ENCODE assay signal across 8 cellular contexts in the genomic region with DNA sequence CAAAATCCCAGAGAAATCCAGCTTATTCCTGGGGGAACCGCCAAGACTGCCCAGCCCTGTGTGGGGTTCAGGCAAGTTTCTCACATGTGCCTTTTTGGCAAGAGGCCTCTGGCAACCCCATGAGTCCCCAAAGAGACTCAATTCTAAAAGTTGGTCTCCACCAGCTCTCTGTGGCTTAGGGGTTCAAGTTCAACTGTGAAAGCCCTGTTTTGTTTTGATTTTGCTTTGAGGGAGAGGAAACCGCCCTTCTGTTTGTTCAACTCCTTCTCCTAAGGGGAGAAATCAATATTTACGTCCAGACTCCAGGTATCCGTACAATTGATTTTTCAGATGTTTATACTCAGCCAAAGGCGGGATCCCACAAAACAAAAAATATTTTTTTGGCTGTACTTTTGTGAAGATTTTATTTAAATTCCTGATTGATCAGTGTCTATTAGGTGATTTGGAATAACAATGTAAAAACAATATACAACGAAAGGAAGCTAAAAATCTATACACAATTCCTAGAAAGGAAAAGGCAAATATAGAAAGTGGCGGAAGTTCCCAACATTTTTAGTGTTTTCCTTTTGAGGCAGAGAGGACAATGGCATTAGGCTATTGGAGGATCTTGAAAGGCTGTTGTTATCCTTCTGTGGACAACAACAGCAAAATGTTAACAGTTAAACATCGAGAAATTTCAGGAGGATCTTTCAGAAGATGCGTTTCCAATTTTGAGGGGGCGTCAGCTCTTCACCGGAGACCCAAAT. TPM values are rescaled to one million over a fixed set of nuclear protein-coding genes. Genes with fewer than 3 reads are reported as not detected.
A peak's percentile ranks its signal among the peaks of the same experiment; 100 is the strongest.
DNase-seq lines count a peak whose midpoint lies in the region; ATAC-seq and TF ChIP-seq lines count a peak whose summit lies in the region.

No MANE protein-coding gene starts in this region.

- TF ChIP-seq CTCF in GM23338 (conservative IDR thresholded peaks at IDR 0.05; ENCODE audit: low read depth in 2 of 2) = no peak
- TF ChIP-seq CTCF in ovary (IDR thresholded peaks at IDR 0.05) = no peak

- peak overlapping the region; percentile 92 for H3K4me3 Mint-ChIP-seq in GM23338
- H3K4me3 Mint-ChIP-seq in T-helper 1 cell treated with Interleukin-12 subunit alpha and Interleukin-12 subunit beta and Interleukin-4 antibody, amounts not matched to agents 30 μg/mL and 1 μg/mL, for 36 hours = peak overlapping the region; percentile 96

- peaks cover 29% of the 10 kb centered on the region for H3F3A ChIP-seq in GM23338 (replicated peaks; ENCODE audit: low read depth)

- H3K9me2 ChIP-seq in GM23338 (ENCODE audit: insufficient read depth) = no peaks in the 10 kb centered on the region

- no peaks in the 10 kb centered on the region; the same call in 2 of the 3 replicates for H3K9me3 Mint-ChIP-seq in GM23338
- no peaks in the 10 kb centered on the region for H3K9me3 Mint-ChIP-seq in T-helper 1 cell treated with Interleukin-12 subunit alpha and Interleukin-12 subunit beta and Interleukin-4 antibody, amounts not matched to agents 30 μg/mL and 1 μg/mL, for 36 hours

- intact Hi-C loops in ovary (cut with DNase I) = no loop called here

- H4K20me1 ChIP-seq in GM23338 (replicated peaks; ENCODE audit: insufficient read depth) = peaks cover 32% of the 10 kb centered on the region

- H3K36me3 ChIP-seq in GM23338 (ENCODE audit: insufficient read depth) (peaks cover 18% of the 10 kb centered on the region), ovary (no peaks in the 10 kb centered on the region)

- ATAC-seq in GM23338 = no peak

- H3K4me3 ChIP-seq in GM23338 (peak overlapping the region; percentile 99), ovary (peak overlapping the region; percentile 64)

- peak overlapping the region; percentile 66 for H3K4me2 ChIP-seq in GM23338

- peak overlapping the region; percentile 97 for H3K27ac Mint-ChIP-seq in GM23338
- H3K27ac Mint-ChIP-seq in T-helper 1 cell treated with Interleukin-12 subunit alpha and Interleukin-12 subunit beta and Interleukin-4 antibody, amounts not matched to agents 30 μg/mL and 1 μg/mL, for 36 hours = peak overlapping the region; percentile 99

- peaks cover 41% of the 10 kb centered on the region for H3K79me2 ChIP-seq in GM23338 (replicated peaks; ENCODE audit: insufficient read depth)

- DNase-seq in GM23338 (ENCODE audit: low spot score) (no peak), fibroblast of peridontal ligament (ENCODE audit: extremely low read depth) (peak; percentile 73), ovary (peak; percentile 67 to 82 (median 70)), T1000 (lab: John Stamatoyannopoulos, UW) (no peak), putamen (ENCODE audit: low spot score) (no peak), NCI-H1436 (lab: John Stamatoyannopoulos, UW) (no peak)
- no peak for DNase-seq in activated CD8-positive, alpha-beta memory T cell treated with anti-CD3 and anti-CD28 coated beads, Interleukin-2, amount 50 U/mL, for 48 hours

- peaks cover 33% of the 10 kb centered on the region for H3K36me3 Mint-ChIP-seq in GM23338 (ENCODE audit: low read depth)
- H3K36me3 Mint-ChIP-seq in T-helper 1 cell treated with Interleukin-12 subunit alpha and Interleukin-12 subunit beta and Interleukin-4 antibody, amounts not matched to agents 30 μg/mL and 1 μg/mL, for 36 hours (ENCODE audit: low read depth) = peaks cover 19% of the 10 kb centered on the region

- H3K4me1 ChIP-seq in GM23338 (ENCODE audit: insufficient read depth) (peaks cover 35% of the 10 kb centered on the region), ovary (ENCODE audit: insufficient read depth) (peaks cover 10% of the 10 kb centered on the region)

- TF ChIP-seq POLR2A in ovary (IDR thresholded peaks at IDR 0.05) = no peak

- H3K27me3 Mint-ChIP-seq in GM23338 (ENCODE audit: insufficient read depth, low read depth, poor library complexity) = peaks cover 15% of the 10 kb centered on the region
- no peaks in the 10 kb centered on the region for H3K27me3 Mint-ChIP-seq in T-helper 1 cell treated with Interleukin-12 subunit alpha and Interleukin-12 subunit beta and Interleukin-4 antibody, amounts not matched to agents 30 μg/mL and 1 μg/mL, for 36 hours (ENCODE audit: low read depth)

- H3K9me3 ChIP-seq in ovary = no peaks in the 10 kb centered on the region

- 4 to 5% (median 4%) methylated on average over 11 of the region's 11 CpGs for WGBS in ovary, 3 donors

- H3K27me3 ChIP-seq in GM23338 (ENCODE audit: insufficient read depth) (no peaks in the 10 kb centered on the region), ovary (no peaks in the 10 kb centered on the region)

- H2AFZ ChIP-seq in GM23338 = no peak overlapping the region

- TF ChIP-seq EP300 in ovary (IDR thresholded peaks at IDR 0.05) = no peak

- H3K27ac ChIP-seq in GM23338 (ENCODE audit: low read depth) (peak overlapping the region; percentile 89), ovary (peak overlapping the region; percentile 93 to 98)

- peaks cover 28% of the 10 kb centered on the region for H3K4me1 Mint-ChIP-seq in GM23338
- H3K4me1 Mint-ChIP-seq in T-helper 1 cell treated with Interleukin-12 subunit alpha and Interleukin-12 subunit beta and Interleukin-4 antibody, amounts not matched to agents 30 μg/mL and 1 μg/mL, for 36 hours (ENCODE audit: low read depth) = peaks cover 31% of the 10 kb centered on the region

TF ChIP-seq in GM23338, 12 proteins besides CTCF, POLR2A, EP300 and RAD21 (continues in another document):
- no peak for TF ChIP-seq JUNB (IDR thresholded peaks at IDR 0.05; ENCODE audit: unreplicated experiment)
- no peak for TF ChIP-seq STAT1 (IDR thresholded peaks at IDR 0.05; ENCODE audit: unreplicated experiment)
- TF ChIP-seq, protein P1, sequence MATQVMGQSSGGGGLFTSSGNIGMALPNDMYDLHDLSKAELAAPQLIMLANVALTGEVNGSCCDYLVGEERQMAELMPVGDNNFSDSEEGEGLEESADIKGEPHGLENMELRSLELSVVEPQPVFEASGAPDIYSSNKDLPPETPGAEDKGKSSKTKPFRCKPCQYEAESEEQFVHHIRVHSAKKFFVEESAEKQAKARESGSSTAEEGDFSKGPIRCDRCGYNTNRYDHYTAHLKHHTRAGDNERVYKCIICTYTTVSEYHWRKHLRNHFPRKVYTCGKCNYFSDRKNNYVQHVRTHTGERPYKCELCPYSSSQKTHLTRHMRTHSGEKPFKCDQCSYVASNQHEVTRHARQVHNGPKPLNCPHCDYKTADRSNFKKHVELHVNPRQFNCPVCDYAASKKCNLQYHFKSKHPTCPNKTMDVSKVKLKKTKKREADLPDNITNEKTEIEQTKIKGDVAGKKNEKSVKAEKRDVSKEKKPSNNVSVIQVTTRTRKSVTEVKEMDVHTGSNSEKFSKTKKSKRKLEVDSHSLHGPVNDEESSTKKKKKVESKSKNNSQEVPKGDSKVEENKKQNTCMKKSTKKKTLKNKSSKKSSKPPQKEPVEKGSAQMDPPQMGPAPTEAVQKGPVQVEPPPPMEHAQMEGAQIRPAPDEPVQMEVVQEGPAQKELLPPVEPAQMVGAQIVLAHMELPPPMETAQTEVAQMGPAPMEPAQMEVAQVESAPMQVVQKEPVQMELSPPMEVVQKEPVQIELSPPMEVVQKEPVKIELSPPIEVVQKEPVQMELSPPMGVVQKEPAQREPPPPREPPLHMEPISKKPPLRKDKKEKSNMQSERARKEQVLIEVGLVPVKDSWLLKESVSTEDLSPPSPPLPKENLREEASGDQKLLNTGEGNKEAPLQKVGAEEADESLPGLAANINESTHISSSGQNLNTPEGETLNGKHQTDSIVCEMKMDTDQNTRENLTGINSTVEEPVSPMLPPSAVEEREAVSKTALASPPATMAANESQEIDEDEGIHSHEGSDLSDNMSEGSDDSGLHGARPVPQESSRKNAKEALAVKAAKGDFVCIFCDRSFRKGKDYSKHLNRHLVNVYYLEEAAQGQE (IDR thresholded peaks at IDR 0.05; ENCODE audit: unreplicated experiment) = no peak
- TF ChIP-seq, protein P2, sequence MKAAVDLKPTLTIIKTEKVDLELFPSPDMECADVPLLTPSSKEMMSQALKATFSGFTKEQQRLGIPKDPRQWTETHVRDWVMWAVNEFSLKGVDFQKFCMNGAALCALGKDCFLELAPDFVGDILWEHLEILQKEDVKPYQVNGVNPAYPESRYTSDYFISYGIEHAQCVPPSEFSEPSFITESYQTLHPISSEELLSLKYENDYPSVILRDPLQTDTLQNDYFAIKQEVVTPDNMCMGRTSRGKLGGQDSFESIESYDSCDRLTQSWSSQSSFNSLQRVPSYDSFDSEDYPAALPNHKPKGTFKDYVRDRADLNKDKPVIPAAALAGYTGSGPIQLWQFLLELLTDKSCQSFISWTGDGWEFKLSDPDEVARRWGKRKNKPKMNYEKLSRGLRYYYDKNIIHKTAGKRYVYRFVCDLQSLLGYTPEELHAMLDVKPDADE (IDR thresholded peaks at IDR 0.05) = no peak
- TF ChIP-seq ZNF114 (CRISPR knock-in tag; IDR thresholded peaks at IDR 0.05) = no peak
- TF ChIP-seq ZNF331 (CRISPR knock-in tag; IDR thresholded peaks at IDR 0.05; ENCODE audit: low read depth) = no peak
- no peak for TF ChIP-seq POLR2AphosphoS5 (IDR thresholded peaks at IDR 0.05; ENCODE audit: low read depth)
- TF ChIP-seq CREB1 (CRISPR knock-in tag; IDR thresholded peaks at IDR 0.05; ENCODE audit: low read depth) = no peak

RNA-seq across cellular contexts. Expression of gene LDLR, which starts 0.6 kb away (rescaled TPM):
- total RNA-seq in GM23338 (2014; rRNA removed; shearing (Covaris generic)) = 160 and 180 TPM in 2 replicates
- polyA plus RNA-seq in GM23338 (2016; fragmentation: Nextera tagmentation; extraction: Ambion mirVana) = 57.6 and 59.3 TPM in 2 replicates
- total RNA-seq in ovary = 100 to 1,000 TPM in 5 of 7 donors, 10 to 100 TPM in 2; 54.2 to 436 (median 141) TPM
- polyA plus RNA-seq in ovary = 100 to 1,000 TPM in 1 of 2 donors, 10 to 100 TPM in 1; 31.1 to 205 TPM

Comparison
In these comparisons a context has a peak if more than half of its experiments do, and no peak if none do; other contexts are left out.
1. DNase-seq: peak in fibroblast of peridontal ligament (single experiment) and ovary (5 of 5); none in GM23338 (single experiment), activated CD8-positive, alpha-beta memory T cell treated with anti-CD3 and anti-CD28 coated beads, Interleukin-2, amount 50 U/mL, for 48 hours (single experiment), T1000 (single experiment), putamen (single experiment) and NCI-H1436 (single experiment).